ENCODE assay signal across 1 cellular context in genomic region chr19:21082011-21082975, GRCh38.
TF ChIP-seq lines count a peak whose summit lies in the region.

Gene ZNF714, plus strand, starts transcription at chr19:21082203. Its CDS starts 16,066 bp downstream, at chr19:21098269.

TF ChIP-seq in HCT116, 20 proteins besides CTCF, POLR2A, EP300 and RAD21 (continued from another document):
- no peak for TF ChIP-seq REST (IDR thresholded peaks at IDR 0.05; ENCODE audit: low read depth)
- TF ChIP-seq SRF (IDR thresholded peaks at IDR 0.05; ENCODE audit: low read depth): no peak
- no peak for TF ChIP-seq EGR1 (IDR thresholded peaks at IDR 0.05; ENCODE audit: low read depth)
- peak; percentile 62 for TF ChIP-seq TCF7L2 (IDR thresholded peaks at IDR 0.05; ENCODE audit: borderline replicate concordance, extremely low read depth, insufficient read depth, insufficient read length)
- no peak for TF ChIP-seq ELF1 (IDR thresholded peaks at IDR 0.05; ENCODE audit: borderline replicate concordance, low read depth)
- no peak for TF ChIP-seq EZH2 (IDR thresholded peaks at IDR 0.05)
- no peak for TF ChIP-seq FOSL1 (IDR thresholded peaks at IDR 0.05; ENCODE audit: low read depth)
- TF ChIP-seq, protein P1, sequence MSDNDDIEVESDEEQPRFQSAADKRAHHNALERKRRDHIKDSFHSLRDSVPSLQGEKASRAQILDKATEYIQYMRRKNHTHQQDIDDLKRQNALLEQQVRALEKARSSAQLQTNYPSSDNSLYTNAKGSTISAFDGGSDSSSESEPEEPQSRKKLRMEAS (IDR thresholded peaks at IDR 0.05): peak; percentile 7; the same call in 1 of the 2 replicates
